Comparison of ENCODE assay signal across 1 cellular context in the genomic region with DNA sequence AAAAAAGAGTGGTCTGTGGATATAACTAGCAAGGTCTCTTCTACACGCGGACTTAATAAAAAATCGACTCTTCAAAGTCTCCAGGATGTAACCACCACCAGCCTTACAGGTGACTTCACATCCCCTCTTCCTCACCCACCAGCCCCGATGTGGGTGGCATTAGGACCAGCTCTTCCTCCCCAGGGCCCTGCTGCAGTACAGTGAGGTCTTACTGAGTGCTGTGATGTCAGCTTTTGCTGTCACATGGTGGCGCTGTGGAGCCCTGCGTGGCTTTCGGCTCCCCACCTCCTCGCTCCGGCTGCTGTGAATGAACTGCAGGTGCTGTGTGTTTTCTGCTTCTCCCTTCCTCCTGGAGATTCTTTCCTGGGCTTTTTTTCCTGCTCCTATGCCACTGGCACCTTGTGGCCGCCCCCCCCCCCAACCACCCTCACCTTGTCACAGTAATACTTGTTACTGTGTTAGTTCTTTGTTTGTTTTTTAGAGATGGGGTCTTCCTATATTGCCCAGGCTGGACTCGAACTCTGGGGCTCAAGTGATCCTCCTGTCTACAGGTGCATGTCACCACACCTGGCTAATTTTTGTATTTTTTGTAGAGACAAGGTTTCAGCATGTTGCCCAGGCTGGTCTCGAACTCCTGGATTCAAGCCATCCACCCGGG.
A peak's percentile ranks its signal among the peaks of the same experiment; 100 is the strongest.
TF ChIP-seq lines count a peak whose summit lies in the region.

No MANE protein-coding gene starts in this region.

TF ChIP-seq in HepG2, 621 proteins besides CTCF, POLR2A, EP300 and RAD21 (continued from another document and continues in another):
- TF ChIP-seq, protein P1, sequence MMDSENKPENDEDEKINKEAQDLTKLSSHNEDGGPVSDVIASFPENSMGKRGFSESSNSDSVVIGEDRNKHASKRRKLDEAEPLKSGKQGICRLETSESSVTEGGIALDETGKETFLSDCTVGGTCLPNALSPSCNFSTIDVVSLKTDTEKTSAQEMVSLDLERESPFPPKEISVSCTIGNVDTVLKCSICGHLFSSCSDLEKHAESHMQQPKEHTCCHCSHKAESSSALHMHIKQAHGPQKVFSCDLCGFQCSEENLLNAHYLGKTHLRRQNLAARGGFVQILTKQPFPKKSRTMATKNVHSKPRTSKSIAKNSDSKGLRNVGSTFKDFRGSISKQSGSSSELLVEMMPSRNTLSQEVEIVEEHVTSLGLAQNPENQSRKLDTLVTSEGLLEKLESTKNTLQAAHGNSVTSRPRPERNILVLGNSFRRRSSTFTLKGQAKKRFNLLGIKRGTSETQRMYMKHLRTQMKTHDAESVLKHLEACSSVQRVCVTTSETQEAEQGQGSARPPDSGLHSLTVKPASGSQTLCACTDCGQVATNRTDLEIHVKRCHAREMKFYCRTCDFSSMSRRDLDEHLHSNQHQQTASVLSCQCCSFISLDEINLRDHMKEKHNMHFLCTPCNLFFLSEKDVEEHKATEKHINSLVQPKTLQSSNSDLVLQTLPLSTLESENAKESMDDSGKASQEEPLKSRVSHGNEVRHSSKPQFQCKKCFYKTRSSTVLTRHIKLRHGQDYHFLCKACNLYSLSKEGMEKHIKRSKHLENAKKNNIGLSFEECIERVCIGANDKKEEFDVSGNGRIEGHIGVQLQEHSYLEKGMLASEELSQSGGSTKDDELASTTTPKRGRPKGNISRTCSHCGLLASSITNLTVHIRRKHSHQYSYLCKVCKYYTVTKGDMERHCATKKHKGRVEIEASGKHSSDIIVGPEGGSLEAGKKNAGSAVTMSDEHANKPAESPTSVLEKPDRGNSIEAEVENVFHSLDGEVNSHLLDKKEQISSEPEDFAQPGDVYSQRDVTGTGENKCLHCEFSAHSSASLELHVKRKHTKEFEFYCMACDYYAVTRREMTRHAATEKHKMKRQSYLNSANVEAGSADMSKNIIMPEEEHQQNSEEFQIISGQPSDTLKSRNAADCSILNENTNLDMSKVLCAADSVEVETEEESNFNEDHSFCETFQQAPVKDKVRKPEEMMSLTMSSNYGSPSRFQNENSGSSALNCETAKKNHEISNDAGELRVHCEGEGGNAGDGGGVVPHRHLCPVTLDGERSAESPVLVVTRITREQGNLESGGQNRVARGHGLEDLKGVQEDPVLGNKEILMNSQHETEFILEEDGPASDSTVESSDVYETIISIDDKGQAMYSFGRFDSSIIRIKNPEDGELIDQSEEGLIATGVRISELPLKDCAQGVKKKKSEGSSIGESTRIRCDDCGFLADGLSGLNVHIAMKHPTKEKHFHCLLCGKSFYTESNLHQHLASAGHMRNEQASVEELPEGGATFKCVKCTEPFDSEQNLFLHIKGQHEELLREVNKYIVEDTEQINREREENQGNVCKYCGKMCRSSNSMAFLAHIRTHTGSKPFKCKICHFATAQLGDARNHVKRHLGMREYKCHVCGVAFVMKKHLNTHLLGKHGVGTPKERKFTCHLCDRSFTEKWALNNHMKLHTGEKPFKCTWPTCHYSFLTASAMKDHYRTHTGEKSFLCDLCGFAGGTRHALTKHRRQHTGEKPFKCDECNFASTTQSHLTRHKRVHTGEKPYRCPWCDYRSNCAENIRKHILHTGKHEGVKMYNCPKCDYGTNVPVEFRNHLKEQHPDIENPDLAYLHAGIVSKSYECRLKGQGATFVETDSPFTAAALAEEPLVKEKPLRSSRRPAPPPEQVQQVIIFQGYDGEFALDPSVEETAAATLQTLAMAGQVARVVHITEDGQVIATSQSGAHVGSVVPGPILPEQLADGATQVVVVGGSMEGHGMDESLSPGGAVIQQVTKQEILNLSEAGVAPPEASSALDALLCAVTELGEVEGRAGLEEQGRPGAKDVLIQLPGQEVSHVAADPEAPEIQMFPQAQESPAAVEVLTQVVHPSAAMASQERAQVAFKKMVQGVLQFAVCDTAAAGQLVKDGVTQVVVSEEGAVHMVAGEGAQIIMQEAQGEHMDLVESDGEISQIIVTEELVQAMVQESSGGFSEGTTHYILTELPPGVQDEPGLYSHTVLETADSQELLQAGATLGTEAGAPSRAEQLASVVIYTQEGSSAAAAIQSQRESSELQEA (CRISPR knock-in tag; IDR thresholded peaks at IDR 0.05; ENCODE audit: not compliant biosample characterization), result no peak
- no peak for TF ChIP-seq THYN1 (CRISPR knock-in tag; IDR thresholded peaks at IDR 0.05; ENCODE audit: borderline replicate concordance, low read depth)
- TF ChIP-seq ZNF432 (CRISPR knock-in tag; IDR thresholded peaks at IDR 0.05; ENCODE audit: borderline replicate concordance), result no peak
- peak; percentile 43 for TF ChIP-seq SMC3 (IDR thresholded peaks at IDR 0.05; ENCODE audit: low read length)
- peak; percentile 37; the same call in 1 of the 2 replicates for TF ChIP-seq ZSCAN31 (CRISPR knock-in tag; IDR thresholded peaks at IDR 0.05; ENCODE audit: low read depth)
- no peak for TF ChIP-seq MZF1 (CRISPR knock-in tag; IDR thresholded peaks at IDR 0.05; ENCODE audit: borderline replicate concordance)
- TF ChIP-seq ZC3H13 (CRISPR knock-in tag; IDR thresholded peaks at IDR 0.05), result no peak
- peak; percentile 40; the same call in 1 of the 2 replicates for TF ChIP-seq KDM2A (CRISPR knock-in tag; IDR thresholded peaks at IDR 0.05; ENCODE audit: borderline replicate concordance, low read depth)
- TF ChIP-seq ADNP (CRISPR knock-in tag; IDR thresholded peaks at IDR 0.05), result no peak
- TF ChIP-seq, protein P2, sequence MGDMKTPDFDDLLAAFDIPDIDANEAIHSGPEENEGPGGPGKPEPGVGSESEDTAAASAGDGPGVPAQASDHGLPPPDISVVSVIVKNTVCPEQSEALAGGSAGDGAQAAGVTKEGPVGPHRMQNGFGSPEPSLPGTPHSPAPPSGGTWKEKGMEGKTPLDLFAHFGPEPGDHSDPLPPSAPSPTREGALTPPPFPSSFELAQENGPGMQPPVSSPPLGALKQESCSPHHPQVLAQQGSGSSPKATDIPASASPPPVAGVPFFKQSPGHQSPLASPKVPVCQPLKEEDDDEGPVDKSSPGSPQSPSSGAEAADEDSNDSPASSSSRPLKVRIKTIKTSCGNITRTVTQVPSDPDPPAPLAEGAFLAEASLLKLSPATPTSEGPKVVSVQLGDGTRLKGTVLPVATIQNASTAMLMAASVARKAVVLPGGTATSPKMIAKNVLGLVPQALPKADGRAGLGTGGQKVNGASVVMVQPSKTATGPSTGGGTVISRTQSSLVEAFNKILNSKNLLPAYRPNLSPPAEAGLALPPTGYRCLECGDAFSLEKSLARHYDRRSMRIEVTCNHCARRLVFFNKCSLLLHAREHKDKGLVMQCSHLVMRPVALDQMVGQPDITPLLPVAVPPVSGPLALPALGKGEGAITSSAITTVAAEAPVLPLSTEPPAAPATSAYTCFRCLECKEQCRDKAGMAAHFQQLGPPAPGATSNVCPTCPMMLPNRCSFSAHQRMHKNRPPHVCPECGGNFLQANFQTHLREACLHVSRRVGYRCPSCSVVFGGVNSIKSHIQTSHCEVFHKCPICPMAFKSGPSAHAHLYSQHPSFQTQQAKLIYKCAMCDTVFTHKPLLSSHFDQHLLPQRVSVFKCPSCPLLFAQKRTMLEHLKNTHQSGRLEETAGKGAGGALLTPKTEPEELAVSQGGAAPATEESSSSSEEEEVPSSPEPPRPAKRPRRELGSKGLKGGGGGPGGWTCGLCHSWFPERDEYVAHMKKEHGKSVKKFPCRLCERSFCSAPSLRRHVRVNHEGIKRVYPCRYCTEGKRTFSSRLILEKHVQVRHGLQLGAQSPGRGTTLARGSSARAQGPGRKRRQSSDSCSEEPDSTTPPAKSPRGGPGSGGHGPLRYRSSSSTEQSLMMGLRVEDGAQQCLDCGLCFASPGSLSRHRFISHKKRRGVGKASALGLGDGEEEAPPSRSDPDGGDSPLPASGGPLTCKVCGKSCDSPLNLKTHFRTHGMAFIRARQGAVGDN (CRISPR knock-in tag; IDR thresholded peaks at IDR 0.05), result peak; percentile 17; the same call in 1 of the 2 replicates
- TF ChIP-seq SMAD3 (CRISPR knock-in tag; IDR thresholded peaks at IDR 0.05), result no peak
- no peak for TF ChIP-seq ZFAT (CRISPR knock-in tag; conservative IDR thresholded peaks at IDR 0.05)
- TF ChIP-seq, protein P3, sequence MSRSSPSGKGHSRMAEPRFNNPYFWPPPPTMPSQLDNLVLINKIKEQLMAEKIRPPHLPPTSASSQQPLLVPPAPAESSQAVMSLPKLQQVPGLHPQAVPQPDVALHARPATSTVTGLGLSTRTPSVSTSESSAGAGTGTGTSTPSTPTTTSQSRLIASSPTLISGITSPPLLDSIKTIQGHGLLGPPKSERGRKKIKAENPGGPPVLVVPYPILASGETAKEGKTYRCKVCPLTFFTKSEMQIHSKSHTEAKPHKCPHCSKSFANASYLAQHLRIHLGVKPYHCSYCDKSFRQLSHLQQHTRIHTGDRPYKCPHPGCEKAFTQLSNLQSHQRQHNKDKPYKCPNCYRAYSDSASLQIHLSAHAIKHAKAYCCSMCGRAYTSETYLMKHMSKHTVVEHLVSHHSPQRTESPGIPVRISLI (CRISPR knock-in tag; IDR thresholded peaks at IDR 0.05; ENCODE audit: borderline replicate concordance), result peak; percentile 71
- TF ChIP-seq SIX1 (CRISPR knock-in tag; IDR thresholded peaks at IDR 0.05; ENCODE audit: borderline replicate concordance), result no peak
- TF ChIP-seq ZNF672 (CRISPR knock-in tag; IDR thresholded peaks at IDR 0.05), result no peak
- TF ChIP-seq, protein P4, sequence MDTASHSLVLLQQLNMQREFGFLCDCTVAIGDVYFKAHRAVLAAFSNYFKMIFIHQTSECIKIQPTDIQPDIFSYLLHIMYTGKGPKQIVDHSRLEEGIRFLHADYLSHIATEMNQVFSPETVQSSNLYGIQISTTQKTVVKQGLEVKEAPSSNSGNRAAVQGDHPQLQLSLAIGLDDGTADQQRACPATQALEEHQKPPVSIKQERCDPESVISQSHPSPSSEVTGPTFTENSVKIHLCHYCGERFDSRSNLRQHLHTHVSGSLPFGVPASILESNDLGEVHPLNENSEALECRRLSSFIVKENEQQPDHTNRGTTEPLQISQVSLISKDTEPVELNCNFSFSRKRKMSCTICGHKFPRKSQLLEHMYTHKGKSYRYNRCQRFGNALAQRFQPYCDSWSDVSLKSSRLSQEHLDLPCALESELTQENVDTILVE (CRISPR knock-in tag; IDR thresholded peaks at IDR 0.05), result no peak
- no peak for TF ChIP-seq CBX1 (IDR thresholded peaks at IDR 0.05; ENCODE audit: low read depth)
- TF ChIP-seq MTA1 (CRISPR knock-in tag; IDR thresholded peaks at IDR 0.05; ENCODE audit: borderline replicate concordance), result no peak
- peak; percentile 26; the same call in 1 of the 2 replicates for TF ChIP-seq ZNF768 (CRISPR knock-in tag; IDR thresholded peaks at IDR 0.05)
- no peak for TF ChIP-seq ZEB1 (IDR thresholded peaks at IDR 0.05; ENCODE audit: insufficient replicate concordance, low read depth)
- no peak for TF ChIP-seq NONO (IDR thresholded peaks at IDR 0.05)
- 0 out of 2 replicates have a peak, but pooled peaks have one; percentile 33 for TF ChIP-seq NONO (CRISPR knock-in tag; conservative IDR thresholded peaks at IDR 0.05)
- TF ChIP-seq SAP130 (CRISPR knock-in tag; IDR thresholded peaks at IDR 0.05; ENCODE audit: low read depth), result peak; percentile 25; the same call in 1 of the 2 replicates
- TF ChIP-seq XRCC5 (optimal IDR thresholded peaks at IDR 0.05; ENCODE audit: low read length), result peak; percentile 81
- 0 out of 2 replicates have a peak, but pooled peaks have one; percentile 6 for TF ChIP-seq FOSL2 (CRISPR knock-in tag; IDR thresholded peaks at IDR 0.05)
- TF ChIP-seq CREB1 (IDR thresholded peaks at IDR 0.05), result peak; percentile 53
- TF ChIP-seq CREB1 (CRISPR knock-in tag; IDR thresholded peaks at IDR 0.05), result no peak
- TF ChIP-seq, protein P5, sequence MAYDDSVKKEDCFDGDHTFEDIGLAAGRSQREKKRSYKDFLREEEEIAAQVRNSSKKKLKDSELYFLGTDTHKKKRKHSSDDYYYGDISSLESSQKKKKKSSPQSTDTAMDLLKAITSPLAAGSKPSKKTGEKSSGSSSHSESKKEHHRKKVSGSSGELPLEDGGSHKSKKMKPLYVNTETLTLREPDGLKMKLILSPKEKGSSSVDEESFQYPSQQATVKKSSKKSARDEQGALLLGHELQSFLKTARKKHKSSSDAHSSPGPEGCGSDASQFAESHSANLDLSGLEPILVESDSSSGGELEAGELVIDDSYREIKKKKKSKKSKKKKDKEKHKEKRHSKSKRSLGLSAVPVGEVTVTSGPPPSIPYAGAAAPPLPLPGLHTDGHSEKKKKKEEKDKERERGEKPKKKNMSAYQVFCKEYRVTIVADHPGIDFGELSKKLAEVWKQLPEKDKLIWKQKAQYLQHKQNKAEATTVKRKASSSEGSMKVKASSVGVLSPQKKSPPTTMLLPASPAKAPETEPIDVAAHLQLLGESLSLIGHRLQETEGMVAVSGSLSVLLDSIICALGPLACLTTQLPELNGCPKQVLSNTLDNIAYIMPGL (CRISPR knock-in tag; IDR thresholded peaks at IDR 0.05; ENCODE audit: borderline replicate concordance in 1 of 2, low read depth in 1 of 2), result peak; percentile 56 to 59; a peak in 2 of 4 replicates
- TF ChIP-seq, protein P6, sequence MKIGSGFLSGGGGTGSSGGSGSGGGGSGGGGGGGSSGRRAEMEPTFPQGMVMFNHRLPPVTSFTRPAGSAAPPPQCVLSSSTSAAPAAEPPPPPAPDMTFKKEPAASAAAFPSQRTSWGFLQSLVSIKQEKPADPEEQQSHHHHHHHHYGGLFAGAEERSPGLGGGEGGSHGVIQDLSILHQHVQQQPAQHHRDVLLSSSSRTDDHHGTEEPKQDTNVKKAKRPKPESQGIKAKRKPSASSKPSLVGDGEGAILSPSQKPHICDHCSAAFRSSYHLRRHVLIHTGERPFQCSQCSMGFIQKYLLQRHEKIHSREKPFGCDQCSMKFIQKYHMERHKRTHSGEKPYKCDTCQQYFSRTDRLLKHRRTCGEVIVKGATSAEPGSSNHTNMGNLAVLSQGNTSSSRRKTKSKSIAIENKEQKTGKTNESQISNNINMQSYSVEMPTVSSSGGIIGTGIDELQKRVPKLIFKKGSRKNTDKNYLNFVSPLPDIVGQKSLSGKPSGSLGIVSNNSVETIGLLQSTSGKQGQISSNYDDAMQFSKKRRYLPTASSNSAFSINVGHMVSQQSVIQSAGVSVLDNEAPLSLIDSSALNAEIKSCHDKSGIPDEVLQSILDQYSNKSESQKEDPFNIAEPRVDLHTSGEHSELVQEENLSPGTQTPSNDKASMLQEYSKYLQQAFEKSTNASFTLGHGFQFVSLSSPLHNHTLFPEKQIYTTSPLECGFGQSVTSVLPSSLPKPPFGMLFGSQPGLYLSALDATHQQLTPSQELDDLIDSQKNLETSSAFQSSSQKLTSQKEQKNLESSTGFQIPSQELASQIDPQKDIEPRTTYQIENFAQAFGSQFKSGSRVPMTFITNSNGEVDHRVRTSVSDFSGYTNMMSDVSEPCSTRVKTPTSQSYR (CRISPR knock-in tag; IDR thresholded peaks at IDR 0.05; ENCODE audit: borderline replicate concordance), result no peak
- TF ChIP-seq, protein P7, sequence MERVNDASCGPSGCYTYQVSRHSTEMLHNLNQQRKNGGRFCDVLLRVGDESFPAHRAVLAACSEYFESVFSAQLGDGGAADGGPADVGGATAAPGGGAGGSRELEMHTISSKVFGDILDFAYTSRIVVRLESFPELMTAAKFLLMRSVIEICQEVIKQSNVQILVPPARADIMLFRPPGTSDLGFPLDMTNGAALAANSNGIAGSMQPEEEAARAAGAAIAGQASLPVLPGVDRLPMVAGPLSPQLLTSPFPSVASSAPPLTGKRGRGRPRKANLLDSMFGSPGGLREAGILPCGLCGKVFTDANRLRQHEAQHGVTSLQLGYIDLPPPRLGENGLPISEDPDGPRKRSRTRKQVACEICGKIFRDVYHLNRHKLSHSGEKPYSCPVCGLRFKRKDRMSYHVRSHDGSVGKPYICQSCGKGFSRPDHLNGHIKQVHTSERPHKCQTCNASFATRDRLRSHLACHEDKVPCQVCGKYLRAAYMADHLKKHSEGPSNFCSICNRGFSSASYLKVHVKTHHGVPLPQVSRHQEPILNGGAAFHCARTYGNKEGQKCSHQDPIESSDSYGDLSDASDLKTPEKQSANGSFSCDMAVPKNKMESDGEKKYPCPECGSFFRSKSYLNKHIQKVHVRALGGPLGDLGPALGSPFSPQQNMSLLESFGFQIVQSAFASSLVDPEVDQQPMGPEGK (CRISPR knock-in tag; IDR thresholded peaks at IDR 0.05), result 0 out of 2 replicates have a peak, but pooled peaks have one; percentile 40
- TF ChIP-seq REPIN1 (CRISPR knock-in tag; IDR thresholded peaks at IDR 0.05; ENCODE audit: borderline replicate concordance, low read depth), result no peak
- no peak for TF ChIP-seq KLF11 (CRISPR knock-in tag; IDR thresholded peaks at IDR 0.05)
- peak; percentile 14; the same call in 1 of the 2 replicates for TF ChIP-seq THAP11 (CRISPR knock-in tag; IDR thresholded peaks at IDR 0.05)
- TF ChIP-seq EED (CRISPR knock-in tag; IDR thresholded peaks at IDR 0.05), result no peak
